Comparison of ENCODE assay signal across 1 cellular context in genomic region chr6:89483111-89483720, GRCh38.
TF ChIP-seq lines count a peak whose summit lies in the region.

No MANE protein-coding gene starts in this region.

TF ChIP-seq in IMR-90, 13 proteins besides CTCF, POLR2A, EP300 and RAD21 (continued from another document):
- TF ChIP-seq MAZ (IDR thresholded peaks at IDR 0.05; ENCODE audit: borderline replicate concordance, low read depth, low read length) (no peak), BHLHE40 (IDR thresholded peaks at IDR 0.05; ENCODE audit: low read depth, low read length) (no peak), RCOR1 (IDR thresholded peaks at IDR 0.05; ENCODE audit: insufficient replicate concordance, low read length) (no peak), SMC3 (IDR thresholded peaks at IDR 0.05; ENCODE audit: low read depth, low read length) (no peak), NFE2L2 (IDR thresholded peaks at IDR 0.05; ENCODE audit: low read depth, low read length) (no peak), FOS (IDR thresholded peaks at IDR 0.05; ENCODE audit: low read depth, low read length) (no peak), MAFK (IDR thresholded peaks at IDR 0.05; ENCODE audit: low read depth, low read length) (no peak), MXI1 (IDR thresholded peaks at IDR 0.05; ENCODE audit: borderline replicate concordance, low read depth, low read length) (no peak)
